Comparison of ENCODE assay signal across 23 cellular contexts in the genomic region with DNA sequence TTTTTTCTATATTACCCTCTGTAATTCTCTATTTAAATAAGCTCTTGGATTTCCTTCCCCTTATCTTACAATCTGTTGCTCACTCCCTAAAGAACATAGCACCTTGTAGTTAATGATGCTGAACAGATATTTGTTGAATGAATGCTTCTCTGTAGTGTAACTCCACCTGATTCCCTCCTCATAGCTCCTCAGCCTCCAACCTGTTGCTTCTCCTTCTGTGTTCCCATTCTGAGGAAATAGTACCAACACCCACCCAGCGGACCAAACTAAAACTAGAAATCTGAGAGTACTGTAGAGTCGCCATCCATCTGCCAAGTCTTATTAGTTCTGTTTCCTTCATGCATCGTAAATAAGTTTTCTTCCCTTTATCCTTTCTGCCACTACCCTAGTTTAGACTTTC. TPM values are rescaled to one million over a fixed set of nuclear protein-coding genes. Genes with fewer than 3 reads are reported as not detected.
DNase-seq lines count a peak whose midpoint lies in the region; ATAC-seq and TF ChIP-seq lines count a peak whose summit lies in the region.
"Had no signal": no experiment of that assay in that cellular context is flagged by ENCODE, and none has a peak within 500 bp of the region (broad histone marks: within the 10 kb centered on the region; RNA-seq: fewer than 3 reads in every experiment).

No MANE protein-coding gene starts in this region.

- H3K36me3 ChIP-seq in A673 (ENCODE audit: insufficient read depth, low read length, poor library complexity, severe bottlenecking) (no peaks in the 10 kb centered on the region), HEK293 (ENCODE audit: control insufficient read depth in 2 of 2, insufficient read depth in 1 of 2, low read length in 2 of 2) (no peaks in the 10 kb centered on the region), SK-N-MC (ENCODE audit: insufficient read depth, low read length) (no peaks in the 10 kb centered on the region)
- H3K36me3 ChIP-seq: BE2C, BLaER1 had no signal

- no peaks in the 10 kb centered on the region for H3K27me3 ChIP-seq in A673 (replicated peaks; ENCODE audit: insufficient read depth, low read depth, low read length, poor library complexity)
- H3K27me3 ChIP-seq: BLaER1 had no signal

- DNase-seq in A673 (ENCODE audit: low spot score) (peak; percentile 43), SK-N-MC (ENCODE audit: low read depth, low spot score) (no peak), mesenteric fat pad (ENCODE audit: low spot score) (no peak)
- DNase-seq: ACHN; BE2C; C1 segment of cervical spinal cord; CD4-positive, alpha-beta memory T cell; CD4-positive, CD25-positive, alpha-beta regulatory T cell; CD8-positive, alpha-beta memory T cell; COR-L47; DMS 273 treated with DMSO at 0.1 percent for 48 hours; DMS153; DMS53; DMS79; DND-41; EL; GDM1 had no signal

- H3K9me3 ChIP-seq in A673 (ENCODE audit: low read depth, low read length, poor library complexity, severe bottlenecking), result no peaks in the 10 kb centered on the region
- no peaks in the 10 kb centered on the region for H3K9me3 ChIP-seq in HEK293 (ENCODE audit: control insufficient read depth, insufficient read depth, low read depth, low read length)
- H3K9me3 ChIP-seq in SK-N-MC (ENCODE audit: low read depth, low read length), result no peaks in the 10 kb centered on the region
- H3K9me3 ChIP-seq: A549, BE2C, BLaER1 had no signal

- no TSS peak for BruUV-seq in A673 (replicated peaks; lab: Mats Ljungman, UMichigan)

- peak overlapping the region; percentile 26 for H3K9ac ChIP-seq in SK-N-MC (ENCODE audit: insufficient read length)
- H3K9ac ChIP-seq: BLaER1 had no signal

- CTCF ChIA-PET in A673 (lab: Charles Lee), result no interaction called here
- CTCF ChIA-PET in HEK293 (lab: Yijun Ruan, JAX), result no interaction called here

- H3K4me3 ChIP-seq in A673 (ENCODE audit: low read depth, low read length, poor library complexity, severe bottlenecking) (peak overlapping the region; percentile 22), HEK293 (ENCODE audit: low read depth, low read length) (no peak overlapping the region), SK-N-MC (peak overlapping the region; percentile 57)
- H3K4me3 ChIP-seq: A549, BLaER1 had no signal

- POLR2A ChIA-PET in A673 (lab: Charles Lee; ENCODE audit: low non-redundant PET) (interaction anchor here (0.6 to 0.9 kb wide), 2 partner anchors 12 to 17 kb away, joined by 3 to 4 read pairs; no protein-coding TSS in a partner anchor), HEK293 (lab: Yijun Ruan, JAX) (no interaction called here)

- H3K27ac ChIP-seq in A673 (ENCODE audit: low read depth, low read length, poor library complexity, severe bottlenecking), result peak overlapping the region; percentile 54
- H3K27ac ChIP-seq in HEK293 (ENCODE audit: extremely low read depth, low read depth, low read length), result no peak overlapping the region
- H3K27ac ChIP-seq in SK-N-MC, result peak overlapping the region; percentile 82
- H3K27ac ChIP-seq: 22Rv1, A549, BLaER1 had no signal

- no peak for ATAC-seq in GM18502 (IDR thresholded peaks at IDR 0.05; ENCODE audit: poor library complexity, unreplicated experiment)
- ATAC-seq in GM21576 (IDR thresholded peaks at IDR 0.05; ENCODE audit: unreplicated experiment), result no peak
- ATAC-seq: A549 had no signal

- TF ChIP-seq CTCF in A673 (conservative IDR thresholded peaks at IDR 0.05; ENCODE audit: low read depth, low read length), result no peak
- no peak for TF ChIP-seq CTCF in HEK293 (tag by site-specific recombination; IDR thresholded peaks at IDR 0.05)

- H3K4me1 ChIP-seq in A673 (ENCODE audit: insufficient read depth, low read length, poor library complexity, severe bottlenecking) (peaks cover 17% of the 10 kb centered on the region), HEK293 (ENCODE audit: control insufficient read depth, insufficient read depth, low read length) (no peaks in the 10 kb centered on the region)
- H3K4me1 ChIP-seq: A549, BE2C had no signal

- intact Hi-C loops in A673 (cut with micrococcal nuclease; ENCODE audit: unreplicated experiment), result no loop called here

TF ChIP-seq in HEK293, 187 proteins besides CTCF, POLR2A, EP300 and RAD21:
- no peak for TF ChIP-seq GLIS1 (tag by site-specific recombination; IDR thresholded peaks at IDR 0.05)
- peak; percentile 60; the same call in 1 of the 2 replicates for TF ChIP-seq SCRT1 (tag by site-specific recombination; IDR thresholded peaks at IDR 0.05; ENCODE audit: borderline replicate concordance)
- peak; percentile 82 for TF ChIP-seq SCRT2 (tag by site-specific recombination; IDR thresholded peaks at IDR 0.05)

RNA-seq across cellular contexts. Expression of gene GNB4, which starts 55.5 kb away (rescaled TPM):
- total RNA-seq in A673 (2021) (75.2 and 83.3 TPM in 2 replicates), mesenteric fat pad (32.2 TPM)

RNA-seq across cellular contexts. Expression of gene ACTL6A, which starts 55.9 kb away (rescaled TPM):
- total RNA-seq in A673 (2021) (140 and 153 TPM in 2 replicates), mesenteric fat pad (35.0 TPM)
